In the genomic region with DNA sequence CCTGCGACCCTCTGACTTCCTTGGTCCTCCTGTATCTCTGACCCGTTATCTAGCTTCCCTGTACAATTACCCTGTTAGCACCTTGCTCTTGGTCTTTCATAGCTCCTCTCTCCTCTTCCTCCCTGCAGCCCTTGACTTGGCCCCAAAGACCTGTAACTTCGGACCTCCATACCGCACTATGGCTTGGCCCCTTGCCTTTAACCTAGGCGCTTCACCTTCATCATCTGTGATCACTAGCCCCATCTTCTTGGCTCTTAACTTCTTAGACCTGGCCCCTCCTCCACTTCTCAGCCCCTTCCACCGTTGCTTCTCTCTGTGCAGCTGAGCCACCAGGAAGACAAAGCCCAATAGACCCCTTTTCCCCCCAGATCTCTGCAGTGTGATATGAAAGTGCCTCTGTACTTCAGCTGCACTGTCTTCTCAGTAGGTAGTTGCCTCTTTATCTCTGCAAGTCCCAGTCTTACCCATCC, we compare ENCODE assay signal across 1 cellular context.
TF ChIP-seq lines count a peak whose summit lies in the region.

No MANE protein-coding gene starts in this region.

TF ChIP-seq in K562, 482 proteins besides CTCF, POLR2A, EP300 and RAD21 (continues in another document):
- TF ChIP-seq, protein P1, sequence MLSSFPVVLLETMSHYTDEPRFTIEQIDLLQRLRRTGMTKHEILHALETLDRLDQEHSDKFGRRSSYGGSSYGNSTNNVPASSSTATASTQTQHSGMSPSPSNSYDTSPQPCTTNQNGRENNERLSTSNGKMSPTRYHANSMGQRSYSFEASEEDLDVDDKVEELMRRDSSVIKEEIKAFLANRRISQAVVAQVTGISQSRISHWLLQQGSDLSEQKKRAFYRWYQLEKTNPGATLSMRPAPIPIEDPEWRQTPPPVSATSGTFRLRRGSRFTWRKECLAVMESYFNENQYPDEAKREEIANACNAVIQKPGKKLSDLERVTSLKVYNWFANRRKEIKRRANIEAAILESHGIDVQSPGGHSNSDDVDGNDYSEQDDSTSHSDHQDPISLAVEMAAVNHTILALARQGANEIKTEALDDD (IDR thresholded peaks at IDR 0.05): no peak
- no peak for TF ChIP-seq FOXM1 (IDR thresholded peaks at IDR 0.05; ENCODE audit: low read depth)
- TF ChIP-seq FOXM1 (CRISPR knock-in tag; IDR thresholded peaks at IDR 0.05; ENCODE audit: low read depth): no peak
- TF ChIP-seq TEAD1 (CRISPR knock-in tag; IDR thresholded peaks at IDR 0.05): no peak
- TF ChIP-seq BRD4 (IDR thresholded peaks at IDR 0.05): no peak
- no peak for TF ChIP-seq CSDE1 (IDR thresholded peaks at IDR 0.05)
- no peak for TF ChIP-seq PHF20 (IDR thresholded peaks at IDR 0.05; ENCODE audit: partially characterized antibody)
- TF ChIP-seq, protein P2, sequence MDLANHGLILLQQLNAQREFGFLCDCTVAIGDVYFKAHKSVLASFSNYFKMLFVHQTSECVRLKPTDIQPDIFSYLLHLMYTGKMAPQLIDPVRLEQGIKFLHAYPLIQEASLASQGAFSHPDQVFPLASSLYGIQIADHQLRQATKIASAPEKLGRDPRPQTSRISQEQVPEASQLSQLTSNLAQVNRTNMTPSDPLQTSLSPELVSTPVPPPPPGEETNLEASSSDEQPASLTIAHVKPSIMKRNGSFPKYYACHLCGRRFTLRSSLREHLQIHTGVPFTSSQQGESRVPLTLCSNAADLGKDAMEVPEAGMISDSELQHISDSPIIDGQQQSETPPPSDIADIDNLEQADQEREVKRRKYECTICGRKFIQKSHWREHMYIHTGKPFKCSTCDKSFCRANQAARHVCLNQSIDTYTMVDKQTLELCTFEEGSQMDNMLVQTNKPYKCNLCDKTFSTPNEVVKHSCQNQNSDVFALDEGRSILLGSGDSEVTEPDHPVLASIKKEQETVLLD (IDR thresholded peaks at IDR 0.05): 0 out of 2 replicates have a peak, but pooled peaks have one; percentile 24
- TF ChIP-seq, protein P3, sequence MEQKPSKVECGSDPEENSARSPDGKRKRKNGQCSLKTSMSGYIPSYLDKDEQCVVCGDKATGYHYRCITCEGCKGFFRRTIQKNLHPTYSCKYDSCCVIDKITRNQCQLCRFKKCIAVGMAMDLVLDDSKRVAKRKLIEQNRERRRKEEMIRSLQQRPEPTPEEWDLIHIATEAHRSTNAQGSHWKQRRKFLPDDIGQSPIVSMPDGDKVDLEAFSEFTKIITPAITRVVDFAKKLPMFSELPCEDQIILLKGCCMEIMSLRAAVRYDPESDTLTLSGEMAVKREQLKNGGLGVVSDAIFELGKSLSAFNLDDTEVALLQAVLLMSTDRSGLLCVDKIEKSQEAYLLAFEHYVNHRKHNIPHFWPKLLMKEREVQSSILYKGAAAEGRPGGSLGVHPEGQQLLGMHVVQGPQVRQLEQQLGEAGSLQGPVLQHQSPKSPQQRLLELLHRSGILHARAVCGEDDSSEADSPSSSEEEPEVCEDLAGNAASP (IDR thresholded peaks at IDR 0.05): no peak
- no peak for TF ChIP-seq ZNF830 (CRISPR knock-in tag; IDR thresholded peaks at IDR 0.05)
- no peak for TF ChIP-seq ZNF134 (CRISPR knock-in tag; conservative IDR thresholded peaks at IDR 0.05)
- 0 out of 2 replicates have a peak, but pooled peaks have one; percentile 26 for TF ChIP-seq ZC3H4 (CRISPR knock-in tag; IDR thresholded peaks at IDR 0.05; ENCODE audit: borderline replicate concordance)
- no peak for TF ChIP-seq ZNF121 (CRISPR knock-in tag; conservative IDR thresholded peaks at IDR 0.05)
- TF ChIP-seq MYNN (IDR thresholded peaks at IDR 0.05): no peak
- TF ChIP-seq MYNN (CRISPR knock-in tag; IDR thresholded peaks at IDR 0.05): no peak
- TF ChIP-seq, protein P4, sequence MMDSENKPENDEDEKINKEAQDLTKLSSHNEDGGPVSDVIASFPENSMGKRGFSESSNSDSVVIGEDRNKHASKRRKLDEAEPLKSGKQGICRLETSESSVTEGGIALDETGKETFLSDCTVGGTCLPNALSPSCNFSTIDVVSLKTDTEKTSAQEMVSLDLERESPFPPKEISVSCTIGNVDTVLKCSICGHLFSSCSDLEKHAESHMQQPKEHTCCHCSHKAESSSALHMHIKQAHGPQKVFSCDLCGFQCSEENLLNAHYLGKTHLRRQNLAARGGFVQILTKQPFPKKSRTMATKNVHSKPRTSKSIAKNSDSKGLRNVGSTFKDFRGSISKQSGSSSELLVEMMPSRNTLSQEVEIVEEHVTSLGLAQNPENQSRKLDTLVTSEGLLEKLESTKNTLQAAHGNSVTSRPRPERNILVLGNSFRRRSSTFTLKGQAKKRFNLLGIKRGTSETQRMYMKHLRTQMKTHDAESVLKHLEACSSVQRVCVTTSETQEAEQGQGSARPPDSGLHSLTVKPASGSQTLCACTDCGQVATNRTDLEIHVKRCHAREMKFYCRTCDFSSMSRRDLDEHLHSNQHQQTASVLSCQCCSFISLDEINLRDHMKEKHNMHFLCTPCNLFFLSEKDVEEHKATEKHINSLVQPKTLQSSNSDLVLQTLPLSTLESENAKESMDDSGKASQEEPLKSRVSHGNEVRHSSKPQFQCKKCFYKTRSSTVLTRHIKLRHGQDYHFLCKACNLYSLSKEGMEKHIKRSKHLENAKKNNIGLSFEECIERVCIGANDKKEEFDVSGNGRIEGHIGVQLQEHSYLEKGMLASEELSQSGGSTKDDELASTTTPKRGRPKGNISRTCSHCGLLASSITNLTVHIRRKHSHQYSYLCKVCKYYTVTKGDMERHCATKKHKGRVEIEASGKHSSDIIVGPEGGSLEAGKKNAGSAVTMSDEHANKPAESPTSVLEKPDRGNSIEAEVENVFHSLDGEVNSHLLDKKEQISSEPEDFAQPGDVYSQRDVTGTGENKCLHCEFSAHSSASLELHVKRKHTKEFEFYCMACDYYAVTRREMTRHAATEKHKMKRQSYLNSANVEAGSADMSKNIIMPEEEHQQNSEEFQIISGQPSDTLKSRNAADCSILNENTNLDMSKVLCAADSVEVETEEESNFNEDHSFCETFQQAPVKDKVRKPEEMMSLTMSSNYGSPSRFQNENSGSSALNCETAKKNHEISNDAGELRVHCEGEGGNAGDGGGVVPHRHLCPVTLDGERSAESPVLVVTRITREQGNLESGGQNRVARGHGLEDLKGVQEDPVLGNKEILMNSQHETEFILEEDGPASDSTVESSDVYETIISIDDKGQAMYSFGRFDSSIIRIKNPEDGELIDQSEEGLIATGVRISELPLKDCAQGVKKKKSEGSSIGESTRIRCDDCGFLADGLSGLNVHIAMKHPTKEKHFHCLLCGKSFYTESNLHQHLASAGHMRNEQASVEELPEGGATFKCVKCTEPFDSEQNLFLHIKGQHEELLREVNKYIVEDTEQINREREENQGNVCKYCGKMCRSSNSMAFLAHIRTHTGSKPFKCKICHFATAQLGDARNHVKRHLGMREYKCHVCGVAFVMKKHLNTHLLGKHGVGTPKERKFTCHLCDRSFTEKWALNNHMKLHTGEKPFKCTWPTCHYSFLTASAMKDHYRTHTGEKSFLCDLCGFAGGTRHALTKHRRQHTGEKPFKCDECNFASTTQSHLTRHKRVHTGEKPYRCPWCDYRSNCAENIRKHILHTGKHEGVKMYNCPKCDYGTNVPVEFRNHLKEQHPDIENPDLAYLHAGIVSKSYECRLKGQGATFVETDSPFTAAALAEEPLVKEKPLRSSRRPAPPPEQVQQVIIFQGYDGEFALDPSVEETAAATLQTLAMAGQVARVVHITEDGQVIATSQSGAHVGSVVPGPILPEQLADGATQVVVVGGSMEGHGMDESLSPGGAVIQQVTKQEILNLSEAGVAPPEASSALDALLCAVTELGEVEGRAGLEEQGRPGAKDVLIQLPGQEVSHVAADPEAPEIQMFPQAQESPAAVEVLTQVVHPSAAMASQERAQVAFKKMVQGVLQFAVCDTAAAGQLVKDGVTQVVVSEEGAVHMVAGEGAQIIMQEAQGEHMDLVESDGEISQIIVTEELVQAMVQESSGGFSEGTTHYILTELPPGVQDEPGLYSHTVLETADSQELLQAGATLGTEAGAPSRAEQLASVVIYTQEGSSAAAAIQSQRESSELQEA (IDR thresholded peaks at IDR 0.05; ENCODE audit: low read depth): 0 out of 2 replicates have a peak, but pooled peaks have one; percentile 12
- TF ChIP-seq, protein P5, sequence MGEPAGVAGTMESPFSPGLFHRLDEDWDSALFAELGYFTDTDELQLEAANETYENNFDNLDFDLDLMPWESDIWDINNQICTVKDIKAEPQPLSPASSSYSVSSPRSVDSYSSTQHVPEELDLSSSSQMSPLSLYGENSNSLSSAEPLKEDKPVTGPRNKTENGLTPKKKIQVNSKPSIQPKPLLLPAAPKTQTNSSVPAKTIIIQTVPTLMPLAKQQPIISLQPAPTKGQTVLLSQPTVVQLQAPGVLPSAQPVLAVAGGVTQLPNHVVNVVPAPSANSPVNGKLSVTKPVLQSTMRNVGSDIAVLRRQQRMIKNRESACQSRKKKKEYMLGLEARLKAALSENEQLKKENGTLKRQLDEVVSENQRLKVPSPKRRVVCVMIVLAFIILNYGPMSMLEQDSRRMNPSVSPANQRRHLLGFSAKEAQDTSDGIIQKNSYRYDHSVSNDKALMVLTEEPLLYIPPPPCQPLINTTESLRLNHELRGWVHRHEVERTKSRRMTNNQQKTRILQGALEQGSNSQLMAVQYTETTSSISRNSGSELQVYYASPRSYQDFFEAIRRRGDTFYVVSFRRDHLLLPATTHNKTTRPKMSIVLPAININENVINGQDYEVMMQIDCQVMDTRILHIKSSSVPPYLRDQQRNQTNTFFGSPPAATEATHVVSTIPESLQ (CRISPR knock-in tag; IDR thresholded peaks at IDR 0.05): 0 out of 2 replicates have a peak, but pooled peaks have one; percentile 14
- TF ChIP-seq THRAP3 (IDR thresholded peaks at IDR 0.05; ENCODE audit: borderline replicate concordance): peak; percentile 78; the same call in 1 of the 2 replicates
- TF ChIP-seq KDM1A (IDR thresholded peaks at IDR 0.05): 0 out of 4 replicates have a peak, but pooled peaks of 1 of the 2 experiments have one; percentile 9
- TF ChIP-seq, protein P6, sequence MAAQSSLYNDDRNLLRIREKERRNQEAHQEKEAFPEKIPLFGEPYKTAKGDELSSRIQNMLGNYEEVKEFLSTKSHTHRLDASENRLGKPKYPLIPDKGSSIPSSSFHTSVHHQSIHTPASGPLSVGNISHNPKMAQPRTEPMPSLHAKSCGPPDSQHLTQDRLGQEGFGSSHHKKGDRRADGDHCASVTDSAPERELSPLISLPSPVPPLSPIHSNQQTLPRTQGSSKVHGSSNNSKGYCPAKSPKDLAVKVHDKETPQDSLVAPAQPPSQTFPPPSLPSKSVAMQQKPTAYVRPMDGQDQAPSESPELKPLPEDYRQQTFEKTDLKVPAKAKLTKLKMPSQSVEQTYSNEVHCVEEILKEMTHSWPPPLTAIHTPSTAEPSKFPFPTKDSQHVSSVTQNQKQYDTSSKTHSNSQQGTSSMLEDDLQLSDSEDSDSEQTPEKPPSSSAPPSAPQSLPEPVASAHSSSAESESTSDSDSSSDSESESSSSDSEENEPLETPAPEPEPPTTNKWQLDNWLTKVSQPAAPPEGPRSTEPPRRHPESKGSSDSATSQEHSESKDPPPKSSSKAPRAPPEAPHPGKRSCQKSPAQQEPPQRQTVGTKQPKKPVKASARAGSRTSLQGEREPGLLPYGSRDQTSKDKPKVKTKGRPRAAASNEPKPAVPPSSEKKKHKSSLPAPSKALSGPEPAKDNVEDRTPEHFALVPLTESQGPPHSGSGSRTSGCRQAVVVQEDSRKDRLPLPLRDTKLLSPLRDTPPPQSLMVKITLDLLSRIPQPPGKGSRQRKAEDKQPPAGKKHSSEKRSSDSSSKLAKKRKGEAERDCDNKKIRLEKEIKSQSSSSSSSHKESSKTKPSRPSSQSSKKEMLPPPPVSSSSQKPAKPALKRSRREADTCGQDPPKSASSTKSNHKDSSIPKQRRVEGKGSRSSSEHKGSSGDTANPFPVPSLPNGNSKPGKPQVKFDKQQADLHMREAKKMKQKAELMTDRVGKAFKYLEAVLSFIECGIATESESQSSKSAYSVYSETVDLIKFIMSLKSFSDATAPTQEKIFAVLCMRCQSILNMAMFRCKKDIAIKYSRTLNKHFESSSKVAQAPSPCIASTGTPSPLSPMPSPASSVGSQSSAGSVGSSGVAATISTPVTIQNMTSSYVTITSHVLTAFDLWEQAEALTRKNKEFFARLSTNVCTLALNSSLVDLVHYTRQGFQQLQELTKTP (IDR thresholded peaks at IDR 0.05; ENCODE audit: low read depth in 1 of 2, partially characterized antibody in 2 of 2): peak in 1 of 2 experiments; percentile 64
- TF ChIP-seq SREBF2 (CRISPR knock-in tag; IDR thresholded peaks at IDR 0.05): 0 out of 2 replicates have a peak, but pooled peaks have one; percentile 25
- TF ChIP-seq, protein P7, sequence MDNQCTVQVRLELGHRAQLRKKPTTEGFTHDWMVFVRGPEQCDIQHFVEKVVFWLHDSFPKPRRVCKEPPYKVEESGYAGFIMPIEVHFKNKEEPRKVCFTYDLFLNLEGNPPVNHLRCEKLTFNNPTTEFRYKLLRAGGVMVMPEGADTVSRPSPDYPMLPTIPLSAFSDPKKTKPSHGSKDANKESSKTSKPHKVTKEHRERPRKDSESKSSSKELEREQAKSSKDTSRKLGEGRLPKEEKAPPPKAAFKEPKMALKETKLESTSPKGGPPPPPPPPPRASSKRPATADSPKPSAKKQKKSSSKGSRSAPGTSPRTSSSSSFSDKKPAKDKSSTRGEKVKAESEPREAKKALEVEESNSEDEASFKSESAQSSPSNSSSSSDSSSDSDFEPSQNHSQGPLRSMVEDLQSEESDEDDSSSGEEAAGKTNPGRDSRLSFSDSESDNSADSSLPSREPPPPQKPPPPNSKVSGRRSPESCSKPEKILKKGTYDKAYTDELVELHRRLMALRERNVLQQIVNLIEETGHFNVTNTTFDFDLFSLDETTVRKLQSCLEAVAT (IDR thresholded peaks at IDR 0.05): peak in 1 of 2 experiments; percentile 25; a peak in 1 of 4 replicates
- TF ChIP-seq, protein P8, sequence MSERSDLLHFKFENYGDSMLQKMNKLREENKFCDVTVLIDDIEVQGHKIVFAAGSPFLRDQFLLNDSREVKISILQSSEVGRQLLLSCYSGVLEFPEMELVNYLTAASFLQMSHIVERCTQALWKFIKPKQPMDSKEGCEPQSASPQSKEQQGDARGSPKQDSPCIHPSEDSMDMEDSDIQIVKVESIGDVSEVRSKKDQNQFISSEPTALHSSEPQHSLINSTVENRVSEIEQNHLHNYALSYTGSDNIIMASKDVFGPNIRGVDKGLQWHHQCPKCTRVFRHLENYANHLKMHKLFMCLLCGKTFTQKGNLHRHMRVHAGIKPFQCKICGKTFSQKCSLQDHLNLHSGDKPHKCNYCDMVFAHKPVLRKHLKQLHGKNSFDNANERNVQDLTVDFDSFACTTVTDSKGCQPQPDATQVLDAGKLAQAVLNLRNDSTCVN (CRISPR knock-in tag; IDR thresholded peaks at IDR 0.05): 0 out of 2 replicates have a peak, but pooled peaks have one; percentile 21
- no peak for TF ChIP-seq GATAD2B (IDR thresholded peaks at IDR 0.05; ENCODE audit: borderline replicate concordance)
- no peak for TF ChIP-seq ZNF347 (CRISPR knock-in tag; IDR thresholded peaks at IDR 0.05; ENCODE audit: low read depth)
- peak; percentile 58; the same call in 1 of the 2 replicates for TF ChIP-seq SMARCA4 (IDR thresholded peaks at IDR 0.05)
- peak; percentile 87; the same call in 1 of the 2 replicates for TF ChIP-seq LARP7 (IDR thresholded peaks at IDR 0.05)
- TF ChIP-seq ZNF232 (CRISPR knock-in tag; IDR thresholded peaks at IDR 0.05): no peak
- peak; percentile 53; the same call in 1 of the 2 replicates for TF ChIP-seq KLF1 (tag; IDR thresholded peaks at IDR 0.05)
- peak; percentile 84 for TF ChIP-seq EHMT2 (IDR thresholded peaks at IDR 0.05)
